17 cellular contexts compared by ENCODE assay signal in the genomic region with DNA sequence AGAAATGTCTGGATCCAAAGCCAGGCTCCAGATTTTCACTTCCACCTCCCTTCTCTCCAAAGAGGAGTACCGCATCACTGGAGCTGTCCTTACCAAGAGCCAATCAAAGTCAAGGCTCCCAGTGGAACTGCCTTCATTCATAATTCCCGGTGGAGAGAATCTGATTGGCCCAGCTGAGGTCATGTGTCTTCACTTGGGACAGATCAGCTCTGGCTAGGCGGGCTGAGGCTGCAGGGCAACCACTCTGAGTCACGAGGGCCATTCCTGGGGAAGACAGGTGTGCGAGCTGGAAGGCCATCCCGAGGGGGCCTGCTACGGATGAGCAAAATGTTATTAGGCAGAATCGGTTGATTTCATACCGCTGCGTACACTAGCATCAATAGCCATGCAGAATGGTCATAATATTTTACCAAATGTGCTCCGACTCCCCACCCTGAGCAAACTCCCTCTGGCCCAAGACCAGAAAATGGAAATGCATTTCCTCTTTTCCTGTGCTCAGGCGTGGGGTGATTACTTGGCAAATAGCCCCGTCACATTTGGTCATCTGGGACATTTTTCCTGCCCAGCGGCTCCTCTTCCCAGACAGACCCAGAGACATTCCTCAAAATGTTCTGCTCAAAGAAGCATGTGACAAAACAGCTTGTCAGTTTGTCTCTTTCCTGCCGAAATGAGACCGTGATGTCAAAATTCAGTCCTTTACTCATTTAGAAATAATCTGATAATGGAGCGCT.
A peak's percentile ranks its signal among the peaks of the same experiment; 100 is the strongest.
DNase-seq lines count a peak whose midpoint lies in the region; ATAC-seq and TF ChIP-seq lines count a peak whose summit lies in the region.
"Had no signal": no experiment of that assay in that cellular context is flagged by ENCODE, and none has a peak within 500 bp of the region (broad histone marks: within the 10 kb centered on the region; RNA-seq: fewer than 3 reads in every experiment).

No MANE protein-coding gene starts in this region.

- H3K27ac ChIP-seq in brain microvascular endothelial cell: no peak overlapping the region
- H3K27ac ChIP-seq: esophagus muscularis mucosa, pancreas had no signal

- no peak for TF ChIP-seq CTCF in brain microvascular endothelial cell (IDR thresholded peaks at IDR 0.05; ENCODE audit: low read depth, low read length, missing control alignments)

- in situ Hi-C loops in brain microvascular endothelial cell (cut with HindIII; ENCODE audit: low pct_ligation_motif_present, low sequenced_read_pairs): no loop called here

- no peaks in the 10 kb centered on the region for H3K36me3 ChIP-seq in brain microvascular endothelial cell (replicated peaks)
- H3K36me3 ChIP-seq: esophagus muscularis mucosa, pancreas had no signal

- 0 out of 3 replicates have a peak, but pooled peaks have one; percentile 33 for ATAC-seq in SK-N-SH treated with all-trans-retinoic acid at 6 μM for 48 hours
- peak; percentile 31 for ATAC-seq in left lobe of liver
- ATAC-seq: Panc1; stimulated activated naive B cell treated with anti-CD40 and anti-IgM and Interleukin-4, amounts not matched to agents 10 μg/mL and 1 μg/mL and 100 μg/mL, for 72 hours had no signal

- peak; percentile 21 for DNase-seq in DMS53 (lab: John Stamatoyannopoulos, UW)
- no peak for DNase-seq in DMS53 treated with DMSO at 0.1 percent for 48 hours (lab: John Stamatoyannopoulos, UW; ENCODE audit: unreplicated experiment)
- DNase-seq in HT-29 (ENCODE audit: low spot score): peak; percentile 5
- no peak for DNase-seq in left lobe of liver (ENCODE audit: low spot score)
- DNase-seq in stimulated activated CD4-positive, alpha-beta T cell treated with anti-CD3 and anti-CD28 coated beads, Interleukin-1b, Interleukin-23, amount 100 ng/mL, for 48 hours: no peak
- DNase-seq in activated naive CD4-positive, alpha-beta T cell treated with Interleukin-2 at 50 U/mL for 16 hours: no peak
- no peak for DNase-seq in brain microvascular endothelial cell
- DNase-seq: activated naive CD4-positive, alpha-beta T cell; GOT3; kidney glomerular epithelial cell; NCI-H1105 treated with DMSO at 0.1 percent for 48 hours; pancreas; stimulated activated naive B cell treated with anti-CD40 and anti-IgM and Interleukin-4, amounts not matched to agents 10 μg/mL and 1 μg/mL and 100 μg/mL, for 72 hours; trophoblast cell had no signal

- no peaks in the 10 kb centered on the region for H3K27me3 ChIP-seq in brain microvascular endothelial cell (replicated peaks)

- no peak overlapping the region for H3K4me3 ChIP-seq in brain microvascular endothelial cell (ENCODE audit: low read depth, low read length)
- H3K4me3 ChIP-seq: esophagus muscularis mucosa, pancreas had no signal

TF ChIP-seq in SK-N-SH treated with all-trans-retinoic acid at 6 μM for 48 hours, 23 proteins besides CTCF, POLR2A, EP300 and RAD21:
- TF ChIP-seq ZFP30 (CRISPR knock-in tag; IDR thresholded peaks at IDR 0.05): no peak
- no peak for TF ChIP-seq BACH2 (CRISPR knock-in tag; IDR thresholded peaks at IDR 0.05; ENCODE audit: borderline replicate concordance)
- TF ChIP-seq, protein P1, sequence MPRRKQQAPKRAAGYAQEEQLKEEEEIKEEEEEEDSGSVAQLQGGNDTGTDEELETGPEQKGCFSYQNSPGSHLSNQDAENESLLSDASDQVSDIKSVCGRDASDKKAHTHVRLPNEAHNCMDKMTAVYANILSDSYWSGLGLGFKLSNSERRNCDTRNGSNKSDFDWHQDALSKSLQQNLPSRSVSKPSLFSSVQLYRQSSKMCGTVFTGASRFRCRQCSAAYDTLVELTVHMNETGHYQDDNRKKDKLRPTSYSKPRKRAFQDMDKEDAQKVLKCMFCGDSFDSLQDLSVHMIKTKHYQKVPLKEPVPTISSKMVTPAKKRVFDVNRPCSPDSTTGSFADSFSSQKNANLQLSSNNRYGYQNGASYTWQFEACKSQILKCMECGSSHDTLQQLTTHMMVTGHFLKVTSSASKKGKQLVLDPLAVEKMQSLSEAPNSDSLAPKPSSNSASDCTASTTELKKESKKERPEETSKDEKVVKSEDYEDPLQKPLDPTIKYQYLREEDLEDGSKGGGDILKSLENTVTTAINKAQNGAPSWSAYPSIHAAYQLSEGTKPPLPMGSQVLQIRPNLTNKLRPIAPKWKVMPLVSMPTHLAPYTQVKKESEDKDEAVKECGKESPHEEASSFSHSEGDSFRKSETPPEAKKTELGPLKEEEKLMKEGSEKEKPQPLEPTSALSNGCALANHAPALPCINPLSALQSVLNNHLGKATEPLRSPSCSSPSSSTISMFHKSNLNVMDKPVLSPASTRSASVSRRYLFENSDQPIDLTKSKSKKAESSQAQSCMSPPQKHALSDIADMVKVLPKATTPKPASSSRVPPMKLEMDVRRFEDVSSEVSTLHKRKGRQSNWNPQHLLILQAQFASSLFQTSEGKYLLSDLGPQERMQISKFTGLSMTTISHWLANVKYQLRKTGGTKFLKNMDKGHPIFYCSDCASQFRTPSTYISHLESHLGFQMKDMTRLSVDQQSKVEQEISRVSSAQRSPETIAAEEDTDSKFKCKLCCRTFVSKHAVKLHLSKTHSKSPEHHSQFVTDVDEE (CRISPR knock-in tag; IDR thresholded peaks at IDR 0.05): no peak
- TF ChIP-seq ARNTL (CRISPR knock-in tag; IDR thresholded peaks at IDR 0.05; ENCODE audit: borderline replicate concordance, low read depth): no peak
- no peak for TF ChIP-seq SNAI2 (CRISPR knock-in tag; IDR thresholded peaks at IDR 0.05)
- TF ChIP-seq GLIS3 (CRISPR knock-in tag; IDR thresholded peaks at IDR 0.05): no peak

Comparison
In these comparisons a context has a peak if more than half of its experiments do, and no peak if none do; other contexts are left out.
1. DNase-seq: peak in DMS53 (single experiment) and HT-29 (single experiment); none in DMS53 treated with DMSO at 0.1 percent for 48 hours (single experiment), left lobe of liver (single experiment), stimulated activated CD4-positive, alpha-beta T cell treated with anti-CD3 and anti-CD28 coated beads, Interleukin-1b, Interleukin-23, amount 100 ng/mL, for 48 hours (single experiment), activated naive CD4-positive, alpha-beta T cell treated with Interleukin-2 at 50 U/mL for 16 hours (single experiment) and brain microvascular endothelial cell (single experiment).